In genomic region chr2:101152195-101153076, GRCh38 we compare ENCODE assay signal across 8 cellular contexts. TPM values are rescaled to one million over a fixed set of nuclear protein-coding genes. Genes with fewer than 3 reads are reported as not detected.
DNase-seq lines count a peak whose midpoint lies in the region; ATAC-seq and TF ChIP-seq lines count a peak whose summit lies in the region.

No MANE protein-coding gene starts in this region.

- H3K9me3 Mint-ChIP-seq in endothelial cell (ENCODE audit: unreplicated experiment): no peaks in the 10 kb centered on the region

- H3K9me3 ChIP-seq in T-helper 17 cell (ENCODE audit: control insufficient read depth, low read length, poor library complexity, severe bottlenecking) (no peaks in the 10 kb centered on the region), thymus (ENCODE audit: control insufficient read depth) (no peaks in the 10 kb centered on the region)

- H3K4me3 ChIP-seq in HFF-Myc (replicated peaks; ENCODE audit: low read depth, low read length): peak overlapping the region; percentile 42
- peak overlapping the region; percentile 4 for H3K4me3 ChIP-seq in thymus (ENCODE audit: low read length)

- peak overlapping the region; percentile 85 for H3K27ac Mint-ChIP-seq in T-helper 17 cell
- peak overlapping the region; percentile 64 for H3K27ac Mint-ChIP-seq in endothelial cell (ENCODE audit: unreplicated experiment)

- peak; percentile 28 for ATAC-seq in T-helper 17 cell

- peak; percentile 57 for TF ChIP-seq CTCF in HFF-Myc (IDR thresholded peaks at IDR 0.05; ENCODE audit: low read depth, low read length, missing control alignments)
- TF ChIP-seq CTCF in endothelial cell (IDR thresholded peaks at IDR 0.05; ENCODE audit: unreplicated experiment): peak; percentile 18

- peaks cover 16% of the 10 kb centered on the region for H3K4me1 ChIP-seq in thymus (ENCODE audit: control insufficient read depth, insufficient read depth, low read length)

- no peaks in the 10 kb centered on the region for H3K36me3 Mint-ChIP-seq in T-helper 17 cell (ENCODE audit: low read depth)
- no peaks in the 10 kb centered on the region for H3K36me3 Mint-ChIP-seq in endothelial cell (ENCODE audit: low read depth, unreplicated experiment)

- H3K36me3 ChIP-seq in thymus (ENCODE audit: control insufficient read depth, insufficient read depth): no peaks in the 10 kb centered on the region

- H3K4me1 Mint-ChIP-seq in T-helper 17 cell (peaks cover 23% of the 10 kb centered on the region), endothelial cell (ENCODE audit: unreplicated experiment) (peaks cover 43% of the 10 kb centered on the region)

- H3K4me3 Mint-ChIP-seq in T-helper 17 cell: peak overlapping the region; percentile 90
- H3K4me3 Mint-ChIP-seq in endothelial cell (ENCODE audit: unreplicated experiment): peak overlapping the region; percentile 76

- peak overlapping the region; percentile 3 for H3K27ac ChIP-seq in thymus (ENCODE audit: low read depth)

- peaks cover 16% of the 10 kb centered on the region for H3K27me3 Mint-ChIP-seq in T-helper 17 cell
- H3K27me3 Mint-ChIP-seq in endothelial cell (ENCODE audit: unreplicated experiment): peaks cover 4% of the 10 kb centered on the region

- 7% methylated on average over 21 of the region's 21 CpGs for WGBS in thymus

- peak; percentile 7 for DNase-seq in stimulated activated CD4-positive, alpha-beta T cell treated with anti-CD3 and anti-CD28 coated beads, Interleukin-4, amount 100 ng/mL, for 24 hours
- DNase-seq in stimulated activated CD4-positive, alpha-beta T cell treated with anti-CD3 and anti-CD28 coated beads, Interleukin-12 subunit alpha, Interleukin-12 subunit beta, amount 100 ng/mL, for 4 hours: no peak
- DNase-seq in HFF-Myc (ENCODE audit: extremely low read depth, low read depth) (no peak), MV-4-11 (lab: John Stamatoyannopoulos, UW) (peak; percentile 82), T-helper 17 cell (no peak), endothelial cell (ENCODE audit: low spot score) (peak; percentile 38), medulla oblongata (ENCODE audit: extremely low spot score) (peak; percentile 80)

- peaks cover 47% of the 10 kb centered on the region for H3K27me3 ChIP-seq in thymus (ENCODE audit: control insufficient read depth, insufficient read depth)

RNA-seq across cellular contexts. Expression of gene TBC1D8, which starts 1.3 kb away (rescaled TPM):
- total RNA-seq in T-helper 17 cell: 1 to 10 TPM in 1 of 2 donors, under 1 TPM in 1; 0.39 to 1.9 TPM
- 27.5 TPM for total RNA-seq in endothelial cell (ENCODE audit: unreplicated experiment)
- polyA plus RNA-seq in thymus: 16.5 TPM

Comparison
In these comparisons a context has a peak if more than half of its experiments do, and no peak if none do; other contexts are left out.
1. DNase-seq: peak in stimulated activated CD4-positive, alpha-beta T cell treated with anti-CD3 and anti-CD28 coated beads, Interleukin-4, amount 100 ng/mL, for 24 hours (single experiment), MV-4-11 (single experiment), endothelial cell (single experiment) and medulla oblongata (single experiment); none in stimulated activated CD4-positive, alpha-beta T cell treated with anti-CD3 and anti-CD28 coated beads, Interleukin-12 subunit alpha, Interleukin-12 subunit beta, amount 100 ng/mL, for 4 hours (single experiment), HFF-Myc (single experiment) and T-helper 17 cell (0 of 3).